8 cellular contexts compared by ENCODE assay signal in the genomic region with DNA sequence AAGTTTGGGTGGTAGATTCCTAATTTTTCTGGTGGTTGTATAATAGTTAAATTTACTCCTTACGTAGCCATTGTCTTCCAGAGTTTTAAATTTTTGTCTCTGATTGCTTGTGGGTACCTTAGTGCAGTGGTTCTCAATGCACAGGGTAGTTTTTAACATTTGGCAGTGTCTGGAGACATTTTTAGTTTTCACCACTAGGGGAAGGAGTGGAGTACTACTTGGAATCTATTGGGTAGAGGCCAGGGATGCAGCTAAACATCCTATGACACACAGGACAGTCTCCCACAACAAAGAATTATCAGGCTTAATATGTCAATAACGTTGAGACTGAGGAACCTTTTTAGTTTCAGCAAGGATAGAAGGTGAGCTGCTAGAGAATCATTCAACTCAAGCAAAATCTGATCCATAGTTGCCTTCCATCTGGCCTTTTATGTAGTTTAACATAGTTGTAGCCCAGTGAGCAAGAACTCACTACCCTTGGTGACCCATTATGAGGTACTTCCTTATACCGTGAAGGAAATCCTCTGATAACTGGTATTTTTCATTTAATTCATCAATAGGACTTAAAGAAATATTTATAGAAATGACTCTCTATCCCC.
DNase-seq lines count a peak whose midpoint lies in the region; ATAC-seq and TF ChIP-seq lines count a peak whose summit lies in the region.

No MANE protein-coding gene starts in this region.

- H3K4me3 ChIP-seq in WERI-Rb-1 (ENCODE audit: low read depth, low read length): no peak overlapping the region

- TF ChIP-seq CTCF in C4-2B (conservative IDR thresholded peaks at IDR 0.05): peak; percentile 68
- peak; percentile 45 for TF ChIP-seq CTCF in WERI-Rb-1 (IDR thresholded peaks at IDR 0.05; ENCODE audit: low read depth, low read length)

- no peak for DNase-seq in WERI-Rb-1
- peak; percentile 39 for DNase-seq in iPS-NIHi7 (ENCODE audit: extremely low spot score)
- no peak for DNase-seq in activated CD4-positive, CD25-positive, alpha-beta regulatory T cell treated with anti-CD3 and anti-CD28 coated beads, Interleukin-2, amount 50 U/mL, for 72 hours
- DNase-seq in caudate nucleus (lab: John Stamatoyannopoulos, UW): no peak
- no peak for DNase-seq in dedifferentiated amniotic fluid mesenchymal stem cell (ENCODE audit: extremely low spot score)

- ATAC-seq in GM18511 (IDR thresholded peaks at IDR 0.05; ENCODE audit: unreplicated experiment) (peak; percentile 84), HG03521 (IDR thresholded peaks at IDR 0.05; ENCODE audit: unreplicated experiment) (peak; percentile 74)

- H3K27me3 ChIP-seq in WERI-Rb-1 (ENCODE audit: insufficient read depth, low read depth, severe bottlenecking): no peaks in the 10 kb centered on the region

- H3K27ac ChIP-seq in C4-2B (no peak overlapping the region), WERI-Rb-1 (no peak overlapping the region), caudate nucleus (ENCODE audit: low read depth, low read length) (no peak overlapping the region)

- H3K36me3 ChIP-seq in WERI-Rb-1: peaks cover 3% of the 10 kb centered on the region; the same call in 1 of the 2 replicates

- no peaks in the 10 kb centered on the region for H3K9me3 ChIP-seq in WERI-Rb-1 (ENCODE audit: severe bottlenecking)
